1 cellular context compared by ENCODE assay signal in genomic region chr1:202811296-202812175, GRCh38.
TF ChIP-seq lines count a peak whose summit lies in the region.

No MANE protein-coding gene starts in this region.

TF ChIP-seq in HepG2, 621 proteins besides CTCF, POLR2A, EP300 and RAD21 (continued from another document and continues in another):
- TF ChIP-seq AKNA (CRISPR knock-in tag; IDR thresholded peaks at IDR 0.05; ENCODE audit: borderline replicate concordance) = no peak
- TF ChIP-seq HMG20A (CRISPR knock-in tag; IDR thresholded peaks at IDR 0.05; ENCODE audit: borderline replicate concordance) = no peak
- TF ChIP-seq, protein P1, sequence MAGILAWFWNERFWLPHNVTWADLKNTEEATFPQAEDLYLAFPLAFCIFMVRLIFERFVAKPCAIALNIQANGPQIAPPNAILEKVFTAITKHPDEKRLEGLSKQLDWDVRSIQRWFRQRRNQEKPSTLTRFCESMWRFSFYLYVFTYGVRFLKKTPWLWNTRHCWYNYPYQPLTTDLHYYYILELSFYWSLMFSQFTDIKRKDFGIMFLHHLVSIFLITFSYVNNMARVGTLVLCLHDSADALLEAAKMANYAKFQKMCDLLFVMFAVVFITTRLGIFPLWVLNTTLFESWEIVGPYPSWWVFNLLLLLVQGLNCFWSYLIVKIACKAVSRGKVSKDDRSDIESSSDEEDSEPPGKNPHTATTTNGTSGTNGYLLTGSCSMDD (CRISPR knock-in tag; IDR thresholded peaks at IDR 0.05) = no peak
- no peak for TF ChIP-seq ZNF543 (CRISPR knock-in tag; IDR thresholded peaks at IDR 0.05)
- no peak for TF ChIP-seq ZNF446 (CRISPR knock-in tag; IDR thresholded peaks at IDR 0.05)
- no peak for TF ChIP-seq ZNF33A (CRISPR knock-in tag; IDR thresholded peaks at IDR 0.05; ENCODE audit: borderline replicate concordance)
- no peak for TF ChIP-seq PTBP1 (IDR thresholded peaks at IDR 0.05; ENCODE audit: low read depth, low read length, poor library complexity, severe bottlenecking)
- 0 out of 2 replicates have a peak, but pooled peaks have one; percentile 1 for TF ChIP-seq YEATS4 (CRISPR knock-in tag; IDR thresholded peaks at IDR 0.05; ENCODE audit: borderline replicate concordance)
- TF ChIP-seq PHB2 (IDR thresholded peaks at IDR 0.05; ENCODE audit: partially characterized antibody) = no peak
- peak; percentile 48; the same call in 1 of the 2 replicates for TF ChIP-seq FOXA3 (CRISPR knock-in tag; IDR thresholded peaks at IDR 0.05)
- no peak for TF ChIP-seq ZNF639 (CRISPR knock-in tag; conservative IDR thresholded peaks at IDR 0.05)
- no peak for TF ChIP-seq ZNF343 (CRISPR knock-in tag; IDR thresholded peaks at IDR 0.05)
- TF ChIP-seq ERF (CRISPR knock-in tag; IDR thresholded peaks at IDR 0.05) = 0 out of 2 replicates have a peak, but pooled peaks have one; percentile 2
- TF ChIP-seq HMGA1 (CRISPR knock-in tag; conservative IDR thresholded peaks at IDR 0.05) = no peak
- TF ChIP-seq CREB1 (IDR thresholded peaks at IDR 0.05) = no peak
- no peak for TF ChIP-seq CREB1 (CRISPR knock-in tag; IDR thresholded peaks at IDR 0.05)
- no peak for TF ChIP-seq ATF7-NPFF (CRISPR knock-in tag; IDR thresholded peaks at IDR 0.05; ENCODE audit: low read depth)
- no peak for TF ChIP-seq MBNL3 (CRISPR knock-in tag; conservative IDR thresholded peaks at IDR 0.05)
- 0 out of 2 replicates have a peak, but pooled peaks have one; percentile 13 for TF ChIP-seq TFAP4 (IDR thresholded peaks at IDR 0.05; ENCODE audit: borderline replicate concordance, low read depth)
- no peak for TF ChIP-seq NFAT5 (CRISPR knock-in tag; IDR thresholded peaks at IDR 0.05)
- TF ChIP-seq CEBPB (IDR thresholded peaks at IDR 0.05; ENCODE audit: borderline replicate concordance, low read depth, low read length) = no peak
- TF ChIP-seq SKIL (CRISPR knock-in tag; IDR thresholded peaks at IDR 0.05; ENCODE audit: borderline replicate concordance) = no peak
- TF ChIP-seq ZNF574 (CRISPR knock-in tag; IDR thresholded peaks at IDR 0.05) = peak; percentile 23; the same call in 1 of the 2 replicates
- TF ChIP-seq MED13 (CRISPR knock-in tag; IDR thresholded peaks at IDR 0.05) = no peak
- TF ChIP-seq HHEX (CRISPR knock-in tag; IDR thresholded peaks at IDR 0.05) = no peak
- peak; percentile 20 for TF ChIP-seq TEAD3 (CRISPR knock-in tag; optimal IDR thresholded peaks at IDR 0.05; ENCODE audit: borderline replicate concordance)
- peak; percentile 35; the same call in 1 of the 2 replicates for TF ChIP-seq ZNF746 (CRISPR knock-in tag; IDR thresholded peaks at IDR 0.05)
- no peak for TF ChIP-seq HCFC1 (IDR thresholded peaks at IDR 0.05; ENCODE audit: low read depth, low read length)
- TF ChIP-seq ZNF512 (CRISPR knock-in tag; IDR thresholded peaks at IDR 0.05) = no peak
- no peak for TF ChIP-seq ATF1 (CRISPR knock-in tag; IDR thresholded peaks at IDR 0.05)
- peak; percentile 67; the same call in 1 of the 2 replicates for TF ChIP-seq ZNF776 (CRISPR knock-in tag; IDR thresholded peaks at IDR 0.05)
- TF ChIP-seq RFX5 (IDR thresholded peaks at IDR 0.05; ENCODE audit: low read depth, low read length) = no peak
- no peak for TF ChIP-seq AGO2 (optimal IDR thresholded peaks at IDR 0.05; ENCODE audit: low read depth, low read length)
- TF ChIP-seq NR2F6 (IDR thresholded peaks at IDR 0.05) = no peak
- no peak for TF ChIP-seq NR2F6 (CRISPR knock-in tag; IDR thresholded peaks at IDR 0.05)
